ENCODE assay signal across 1 cellular context in genomic region chr1:39900662-39901485, GRCh38.
TF ChIP-seq lines count a peak whose summit lies in the region.

No MANE protein-coding gene starts in this region.

TF ChIP-seq in HEK293, 187 proteins besides CTCF, POLR2A, EP300 and RAD21 (continued from another document):
- TF ChIP-seq, protein P1, sequence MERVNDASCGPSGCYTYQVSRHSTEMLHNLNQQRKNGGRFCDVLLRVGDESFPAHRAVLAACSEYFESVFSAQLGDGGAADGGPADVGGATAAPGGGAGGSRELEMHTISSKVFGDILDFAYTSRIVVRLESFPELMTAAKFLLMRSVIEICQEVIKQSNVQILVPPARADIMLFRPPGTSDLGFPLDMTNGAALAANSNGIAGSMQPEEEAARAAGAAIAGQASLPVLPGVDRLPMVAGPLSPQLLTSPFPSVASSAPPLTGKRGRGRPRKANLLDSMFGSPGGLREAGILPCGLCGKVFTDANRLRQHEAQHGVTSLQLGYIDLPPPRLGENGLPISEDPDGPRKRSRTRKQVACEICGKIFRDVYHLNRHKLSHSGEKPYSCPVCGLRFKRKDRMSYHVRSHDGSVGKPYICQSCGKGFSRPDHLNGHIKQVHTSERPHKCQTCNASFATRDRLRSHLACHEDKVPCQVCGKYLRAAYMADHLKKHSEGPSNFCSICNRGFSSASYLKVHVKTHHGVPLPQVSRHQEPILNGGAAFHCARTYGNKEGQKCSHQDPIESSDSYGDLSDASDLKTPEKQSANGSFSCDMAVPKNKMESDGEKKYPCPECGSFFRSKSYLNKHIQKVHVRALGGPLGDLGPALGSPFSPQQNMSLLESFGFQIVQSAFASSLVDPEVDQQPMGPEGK (tag by site-specific recombination; IDR thresholded peaks at IDR 0.05), result peak; percentile 71
- TF ChIP-seq KLF16 (tag by site-specific recombination; IDR thresholded peaks at IDR 0.05) (0 out of 2 replicates have a peak, but pooled peaks have one; percentile 23), RBAK (tag by site-specific recombination; IDR thresholded peaks at IDR 0.05) (no peak), EGR2 (tag by site-specific recombination; IDR thresholded peaks at IDR 0.05; ENCODE audit: low read depth) (peak; percentile 91), ZNF223 (tag by site-specific recombination; IDR thresholded peaks at IDR 0.05) (peak; percentile 13; the same call in 1 of the 2 replicates), ZNF660 (tag by site-specific recombination; IDR thresholded peaks at IDR 0.05) (0 out of 2 replicates have a peak, but pooled peaks have one; percentile 4), ZEB2 (tag by site-specific recombination; IDR thresholded peaks at IDR 0.05) (peak; percentile 56; the same call in 1 of the 2 replicates), ZFHX2 (tag by site-specific recombination; conservative IDR thresholded peaks at IDR 0.05) (peak; percentile 96), ZNF341 (tag by site-specific recombination; IDR thresholded peaks at IDR 0.05; ENCODE audit: low read depth) (peak; percentile 27; the same call in 1 of the 2 replicates), GLIS2 (tag by site-specific recombination; IDR thresholded peaks at IDR 0.05) (peak; percentile 98), ZNF600 (tag by site-specific recombination; IDR thresholded peaks at IDR 0.05) (peak; percentile 58), ZNF335 (tag by site-specific recombination; conservative IDR thresholded peaks at IDR 0.05) (peak; percentile 93), ZNF514 (tag by site-specific recombination; IDR thresholded peaks at IDR 0.05) (no peak), GLIS1 (tag by site-specific recombination; IDR thresholded peaks at IDR 0.05) (peak; percentile 99), ZNF132 (tag by site-specific recombination; IDR thresholded peaks at IDR 0.05; ENCODE audit: borderline replicate concordance) (no peak), SCRT2 (tag by site-specific recombination; IDR thresholded peaks at IDR 0.05) (no peak), KLF9 (tag by site-specific recombination; IDR thresholded peaks at IDR 0.05; ENCODE audit: low read depth) (0 out of 2 replicates have a peak, but pooled peaks have one; percentile 7), IKZF3 (tag by site-specific recombination; IDR thresholded peaks at IDR 0.05) (no peak), ZBTB20 (tag by site-specific recombination; IDR thresholded peaks at IDR 0.05) (peak; percentile 96), KLF1 (tag by site-specific recombination; IDR thresholded peaks at IDR 0.05) (peak; percentile 14; the same call in 1 of the 2 replicates), ZIC2 (tag by site-specific recombination; IDR thresholded peaks at IDR 0.05) (peak; percentile 89), ZNF677 (tag by site-specific recombination; IDR thresholded peaks at IDR 0.05) (no peak), KLF8 (tag by site-specific recombination; IDR thresholded peaks at IDR 0.05) (peak; percentile 31; the same call in 1 of the 2 replicates), ZNF202 (tag by site-specific recombination; IDR thresholded peaks at IDR 0.05; ENCODE audit: borderline replicate concordance) (no peak), ZNF596 (tag by site-specific recombination; IDR thresholded peaks at IDR 0.05) (peak; percentile 61; the same call in 1 of the 2 replicates), ZFP41 (tag by site-specific recombination; IDR thresholded peaks at IDR 0.05; ENCODE audit: borderline replicate concordance) (no peak), ZNF621 (tag by site-specific recombination; IDR thresholded peaks at IDR 0.05) (no peak)
- TF ChIP-seq, protein P2, sequence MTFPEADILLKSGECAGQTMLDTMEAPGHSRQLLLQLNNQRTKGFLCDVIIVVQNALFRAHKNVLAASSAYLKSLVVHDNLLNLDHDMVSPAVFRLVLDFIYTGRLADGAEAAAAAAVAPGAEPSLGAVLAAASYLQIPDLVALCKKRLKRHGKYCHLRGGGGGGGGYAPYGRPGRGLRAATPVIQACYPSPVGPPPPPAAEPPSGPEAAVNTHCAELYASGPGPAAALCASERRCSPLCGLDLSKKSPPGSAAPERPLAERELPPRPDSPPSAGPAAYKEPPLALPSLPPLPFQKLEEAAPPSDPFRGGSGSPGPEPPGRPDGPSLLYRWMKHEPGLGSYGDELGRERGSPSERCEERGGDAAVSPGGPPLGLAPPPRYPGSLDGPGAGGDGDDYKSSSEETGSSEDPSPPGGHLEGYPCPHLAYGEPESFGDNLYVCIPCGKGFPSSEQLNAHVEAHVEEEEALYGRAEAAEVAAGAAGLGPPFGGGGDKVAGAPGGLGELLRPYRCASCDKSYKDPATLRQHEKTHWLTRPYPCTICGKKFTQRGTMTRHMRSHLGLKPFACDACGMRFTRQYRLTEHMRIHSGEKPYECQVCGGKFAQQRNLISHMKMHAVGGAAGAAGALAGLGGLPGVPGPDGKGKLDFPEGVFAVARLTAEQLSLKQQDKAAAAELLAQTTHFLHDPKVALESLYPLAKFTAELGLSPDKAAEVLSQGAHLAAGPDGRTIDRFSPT (tag by site-specific recombination; IDR thresholded peaks at IDR 0.05), result 0 out of 2 replicates have a peak, but pooled peaks have one; percentile 19
